9 cellular contexts compared by ENCODE assay signal in genomic region chr15:85475317-85475701, GRCh38.
DNase-seq lines count a peak whose midpoint lies in the region; ATAC-seq and TF ChIP-seq lines count a peak whose summit lies in the region.
"Had no signal": no experiment of that assay in that cellular context is flagged by ENCODE, and none has a peak within 500 bp of the region (broad histone marks: within the 10 kb centered on the region; RNA-seq: fewer than 3 reads in every experiment).

No MANE protein-coding gene starts in this region.

- in situ Hi-C loops in brain microvascular endothelial cell (cut with HindIII; ENCODE audit: low pct_ligation_motif_present, low sequenced_read_pairs): no loop called here

- DNase-seq in A673 (ENCODE audit: low spot score): peak; percentile 43
- DNase-seq in PC-3: no peak
- DNase-seq in RWPE1 (ENCODE audit: low spot score): no peak
- DNase-seq in brain microvascular endothelial cell: no peak
- no peak for DNase-seq in kidney glomerular epithelial cell (lab: John Stamatoyannopoulos, UW)
- DNase-seq: HCEC 1CT had no signal

- H3K9me3 ChIP-seq in A673 (ENCODE audit: low read depth, low read length, poor library complexity, severe bottlenecking) (no peaks in the 10 kb centered on the region), SU-DHL-6 (ENCODE audit: insufficient read depth, low read length) (no peaks in the 10 kb centered on the region), PC-3 (ENCODE audit: low read length) (no peaks in the 10 kb centered on the region)

- POLR2A ChIA-PET in A673 (lab: Charles Lee; ENCODE audit: low non-redundant PET) (no interaction called here), PC-3 (lab: Charles Lee; ENCODE audit: unreplicated experiment) (no interaction called here), RWPE1 (lab: Yijun Ruan, JAX; ENCODE audit: low non-redundant PET) (no interaction called here)

- H3K9ac ChIP-seq in SU-DHL-6 (ENCODE audit: low read length): peak overlapping the region; percentile 67
- no peak overlapping the region for H3K9ac ChIP-seq in PC-3 (ENCODE audit: low read length)

- H3K4me1 ChIP-seq in A673 (ENCODE audit: insufficient read depth, low read length, poor library complexity, severe bottlenecking) (peaks cover 77% of the 10 kb centered on the region), PC-3 (ENCODE audit: insufficient read depth, low read length) (peaks cover 41% of the 10 kb centered on the region)

- H3K27ac ChIP-seq in A673 (ENCODE audit: low read depth, low read length, poor library complexity, severe bottlenecking) (no peak overlapping the region), SU-DHL-6 (ENCODE audit: low read depth, low read length) (peak overlapping the region; percentile 99), PC-3 (ENCODE audit: low read length) (no peak overlapping the region), RWPE1 (no peak overlapping the region), brain microvascular endothelial cell (no peak overlapping the region)

- no peaks in the 10 kb centered on the region for H3K27me3 ChIP-seq in A673 (replicated peaks; ENCODE audit: insufficient read depth, low read depth, low read length, poor library complexity)
- no peaks in the 10 kb centered on the region for H3K27me3 ChIP-seq in SU-DHL-6 (ENCODE audit: low read length)
- no peaks in the 10 kb centered on the region for H3K27me3 ChIP-seq in PC-3 (ENCODE audit: low read length)
- H3K27me3 ChIP-seq in brain microvascular endothelial cell (replicated peaks): no peaks in the 10 kb centered on the region

- H4K20me1 ChIP-seq in SU-DHL-6 (ENCODE audit: low read depth, low read length) (no peaks in the 10 kb centered on the region), PC-3 (ENCODE audit: low read length) (peaks cover 9% of the 10 kb centered on the region; the same call in 1 of the 2 replicates)

- H3K4me3 ChIP-seq in A673 (ENCODE audit: low read depth, low read length, poor library complexity, severe bottlenecking): no peak overlapping the region
- peak overlapping the region; percentile 37 for H3K4me3 ChIP-seq in SU-DHL-6 (ENCODE audit: insufficient read depth, low read length, poor library complexity, severe bottlenecking)
- no peak overlapping the region for H3K4me3 ChIP-seq in PC-3 (ENCODE audit: low read length)
- H3K4me3 ChIP-seq in brain microvascular endothelial cell (ENCODE audit: low read depth, low read length): no peak overlapping the region

- no peaks in the 10 kb centered on the region for H3K9me2 ChIP-seq in SU-DHL-6 (replicated peaks; ENCODE audit: insufficient read depth, low read length)
- no peaks in the 10 kb centered on the region for H3K9me2 ChIP-seq in PC-3 (replicated peaks; ENCODE audit: low read length)

- ATAC-seq in GM19372 (IDR thresholded peaks at IDR 0.05; ENCODE audit: low read depth, unreplicated experiment) (peak; percentile 55), HG03139 (IDR thresholded peaks at IDR 0.05; ENCODE audit: unreplicated experiment) (peak; percentile 29), PC-3 (no peak)

- no TSS peak for BruUV-seq in A673 (replicated peaks; lab: Mats Ljungman, UMichigan)
- no TSS peak for BruUV-seq in PC-3 (replicated peaks; lab: Mats Ljungman, UMichigan)

- CTCF ChIA-PET in A673 (lab: Charles Lee): no interaction called here
- CTCF ChIA-PET in PC-3 (lab: Charles Lee): interaction anchor here (0.6 kb wide), 1 partner anchor 254 kb away, joined by 3 read pairs; no protein-coding TSS in a partner anchor
- CTCF ChIA-PET in RWPE1 (lab: Yijun Ruan, JAX): interaction anchor here (0.8 kb wide), 1 partner anchor 179 kb away, joined by 7 read pairs; no protein-coding TSS in a partner anchor

- H3K36me3 ChIP-seq in A673 (ENCODE audit: insufficient read depth, low read length, poor library complexity, severe bottlenecking) (no peaks in the 10 kb centered on the region), SU-DHL-6 (ENCODE audit: low read length) (0 out of 2 replicates have a peak, but pooled peaks cover 3% of the 10 kb centered on the region), PC-3 (ENCODE audit: low read depth, low read length) (no peaks in the 10 kb centered on the region), brain microvascular endothelial cell (replicated peaks) (no peaks in the 10 kb centered on the region)

- peaks cover 93% of the 10 kb centered on the region for H3K79me2 ChIP-seq in SU-DHL-6 (ENCODE audit: insufficient read depth, low read length)
- peaks cover 93% of the 10 kb centered on the region for H3K79me2 ChIP-seq in PC-3 (ENCODE audit: low read length)

- intact Hi-C loops in A673 (cut with micrococcal nuclease; ENCODE audit: unreplicated experiment) (no loop called here), PC-3 (cut with micrococcal nuclease) (no loop called here)

- H2AFZ ChIP-seq in SU-DHL-6 (ENCODE audit: low read depth, low read length, severe bottlenecking) (no peak overlapping the region), PC-3 (ENCODE audit: low read length) (no peak overlapping the region)

- H3K4me2 ChIP-seq in SU-DHL-6 (ENCODE audit: low read depth, low read length, poor library complexity, severe bottlenecking) (peak overlapping the region; percentile 89), PC-3 (ENCODE audit: low read length) (no peak overlapping the region)

- H3F3A ChIP-seq in SU-DHL-6 (ENCODE audit: insufficient read depth): peaks cover 91% of the 10 kb centered on the region
- H3F3A ChIP-seq in PC-3 (ENCODE audit: low read length, unreplicated experiment): no peaks in the 10 kb centered on the region

- TF ChIP-seq CTCF in A673 (conservative IDR thresholded peaks at IDR 0.05; ENCODE audit: low read depth, low read length): no peak
- TF ChIP-seq CTCF in SU-DHL-6 (IDR thresholded peaks at IDR 0.05; ENCODE audit: insufficient read depth, low read length, poor library complexity, severe bottlenecking): no peak
- TF ChIP-seq CTCF in PC-3 (conservative IDR thresholded peaks at IDR 0.05; ENCODE audit: low read depth, low read length): no peak
- no peak for TF ChIP-seq CTCF in RWPE1 (conservative IDR thresholded peaks at IDR 0.05; ENCODE audit: low read depth)
- no peak for TF ChIP-seq CTCF in brain microvascular endothelial cell (IDR thresholded peaks at IDR 0.05; ENCODE audit: low read depth, low read length, missing control alignments)
